In the genomic region with DNA sequence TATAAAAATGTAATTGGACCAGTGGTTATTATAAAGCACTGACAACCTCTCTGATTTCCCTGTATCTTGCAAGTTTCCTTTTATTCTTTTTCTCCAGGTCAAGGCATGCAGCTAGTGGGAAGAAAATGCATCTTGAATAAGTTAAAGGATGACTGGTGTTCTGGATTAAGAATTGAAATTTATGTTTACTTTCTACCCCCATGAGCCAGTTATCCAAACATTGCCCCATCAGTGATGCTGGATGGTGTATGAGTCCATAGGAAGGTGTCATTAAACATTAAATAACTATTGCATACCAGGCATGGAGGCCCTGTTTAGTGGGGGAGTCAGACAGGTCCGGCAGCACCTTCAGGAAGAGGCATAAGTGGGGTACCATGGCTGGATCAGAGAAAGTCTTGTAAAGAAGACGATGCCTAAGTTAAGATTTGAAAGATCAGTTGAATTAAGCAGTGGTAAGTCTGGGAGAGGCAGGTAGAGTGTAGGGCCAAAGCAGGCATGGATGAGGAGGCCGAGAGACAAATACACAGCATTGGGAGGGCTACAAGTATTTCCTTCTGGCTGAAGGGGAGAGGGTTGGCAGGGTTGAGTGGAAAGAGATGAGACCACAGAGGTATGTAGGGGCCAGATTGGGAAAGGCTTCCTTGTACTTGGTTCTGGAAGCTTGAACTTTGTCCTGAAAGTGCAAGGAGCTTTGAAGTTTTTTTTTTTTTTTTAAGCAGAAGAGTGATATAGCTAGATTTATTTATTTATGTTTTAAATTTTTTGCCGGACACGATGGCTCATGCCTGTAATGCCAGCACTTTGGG, we compare ENCODE assay signal across 15 cellular contexts. TPM values are rescaled to one million over a fixed set of nuclear protein-coding genes. Genes with fewer than 3 reads are reported as not detected.
DNase-seq lines count a peak whose midpoint lies in the region; ATAC-seq and TF ChIP-seq lines count a peak whose summit lies in the region.
"Had no signal": no experiment of that assay in that cellular context is flagged by ENCODE, and none has a peak within 500 bp of the region (broad histone marks: within the 10 kb centered on the region; RNA-seq: fewer than 3 reads in every experiment).

No MANE protein-coding gene starts in this region.

- H3K36me3 ChIP-seq in gastrocnemius medialis: no peaks in the 10 kb centered on the region
- H3K36me3 ChIP-seq in PC-3 (ENCODE audit: low read depth, low read length): peaks cover 5% of the 10 kb centered on the region; the same call in 1 of the 2 replicates
- H3K36me3 ChIP-seq: gastroesophageal sphincter, vagina had no signal

- CTCF ChIA-PET in activated CD4-positive, alpha-beta memory T cell treated with anti-CD3 and anti-CD28 coated beads, Interleukin-2, amount 10 ng/mL, durations not matched to agents 7 days and 5 days (lab: Charles Lee): interaction anchor here (1.1 to 1.9 kb wide), 3 partner anchors 9 to 248 kb away, joined by 3 to 13 read pairs (median 3); no protein-coding TSS in a partner anchor
- CTCF ChIA-PET in PC-3 (lab: Charles Lee): no interaction called here

- POLR2A ChIA-PET in activated CD4-positive, alpha-beta memory T cell treated with anti-CD3 and anti-CD28 coated beads, Interleukin-2, amount 10 ng/mL, durations not matched to agents 7 days and 5 days (lab: Charles Lee): interaction anchor here (0.7 to 10.9 kb wide), 6 partner anchors 8 to 141 kb away, joined by 3 to 109 read pairs (median 5); a partner anchor contains a TSS
- POLR2A ChIA-PET in PC-3 (lab: Charles Lee; ENCODE audit: unreplicated experiment): no interaction called here

- no peak overlapping the region for H2AFZ ChIP-seq in PC-3 (ENCODE audit: low read length)

- TF ChIP-seq CTCF in gastrocnemius medialis (IDR thresholded peaks at IDR 0.05 in 4 of 5, conservative IDR thresholded peaks at IDR 0.05 in 1 of 5) (no peak), PC-3 (conservative IDR thresholded peaks at IDR 0.05; ENCODE audit: low read depth, low read length) (no peak)

- H3K4me2 ChIP-seq in PC-3 (ENCODE audit: low read length): no peak overlapping the region

- H3K4me3 ChIP-seq in gastrocnemius medialis (no peak overlapping the region), PC-3 (ENCODE audit: low read length) (no peak overlapping the region)
- H3K4me3 ChIP-seq: gastroesophageal sphincter, vagina had no signal

- H3K9me2 ChIP-seq in PC-3 (replicated peaks; ENCODE audit: low read length): no peaks in the 10 kb centered on the region

- H3K79me2 ChIP-seq in PC-3 (ENCODE audit: low read length): peaks cover 100% of the 10 kb centered on the region

- intact Hi-C loops in activated CD4-positive, alpha-beta T cell treated with anti-CD3 and anti-CD28 coated beads, Interleukin-2, amount 10 ng/mL, durations not matched to agents 24 days and 14 days (cut with micrococcal nuclease): no loop called here
- intact Hi-C loops in gastrocnemius medialis (cut with DNase I; ENCODE audit: low total_unique reads) (no loop called here), PC-3 (cut with micrococcal nuclease) (no loop called here), head of caudate nucleus (cut with DNase I) (no loop called here)

- no peak for DNase-seq in activated CD4-positive, alpha-beta T cell treated with anti-CD3 and anti-CD28 coated beads, Interleukin-2, amount 10 ng/mL, durations not matched to agents 24 days and 14 days
- DNase-seq in activated CD4-positive, alpha-beta T cell treated with anti-CD3 and anti-CD28 coated beads, Interleukin-2, amount 50 U/mL, for 1 hour: no peak
- DNase-seq in activated CD4-positive, alpha-beta memory T cell treated with anti-CD3 and anti-CD28 coated beads, Interleukin-2, amount 10 ng/mL, durations not matched to agents 7 days and 5 days: no peak
- DNase-seq in fibroblast of peridontal ligament (ENCODE audit: extremely low read depth): peak; percentile 60
- DNase-seq in gastrocnemius medialis: no peak
- DNase-seq in DMS53 treated with DMSO at 0.1 percent for 48 hours (lab: John Stamatoyannopoulos, UW; ENCODE audit: unreplicated experiment): no peak
- DNase-seq in PC-3: no peak
- DNase-seq in head of caudate nucleus: no peak
- DNase-seq: activated CD4-positive, CD25-positive, alpha-beta regulatory T cell; cortex of kidney; DND-41; GOT3; NCI-H1436 had no signal

- H3K27me3 ChIP-seq in gastrocnemius medialis (no peaks in the 10 kb centered on the region), PC-3 (ENCODE audit: low read length) (no peaks in the 10 kb centered on the region)
- H3K27me3 ChIP-seq: gastroesophageal sphincter, vagina had no signal

- TF ChIP-seq POLR2A in gastrocnemius medialis (IDR thresholded peaks at IDR 0.05): no peak

- peak overlapping the region; percentile 65 for H3K4me3 Mint-ChIP-seq in activated CD4-positive, alpha-beta T cell treated with anti-CD3 and anti-CD28 coated beads, Interleukin-2, amount 10 ng/mL, durations not matched to agents 24 days and 14 days
- peak overlapping the region; percentile 35 for H3K4me3 Mint-ChIP-seq in activated CD4-positive, alpha-beta memory T cell treated with anti-CD3 and anti-CD28 coated beads, Interleukin-2, amount 10 ng/mL, durations not matched to agents 7 days and 5 days

- peak overlapping the region; percentile 88 for H3K27ac Mint-ChIP-seq in activated CD4-positive, alpha-beta T cell treated with anti-CD3 and anti-CD28 coated beads, Interleukin-2, amount 10 ng/mL, durations not matched to agents 24 days and 14 days
- H3K27ac Mint-ChIP-seq in activated CD4-positive, alpha-beta memory T cell treated with anti-CD3 and anti-CD28 coated beads, Interleukin-2, amount 10 ng/mL, durations not matched to agents 7 days and 5 days: peak overlapping the region; percentile 86

- no peaks in the 10 kb centered on the region for H3K9me3 Mint-ChIP-seq in activated CD4-positive, alpha-beta T cell treated with anti-CD3 and anti-CD28 coated beads, Interleukin-2, amount 10 ng/mL, durations not matched to agents 24 days and 14 days
- no peaks in the 10 kb centered on the region for H3K9me3 Mint-ChIP-seq in activated CD4-positive, alpha-beta memory T cell treated with anti-CD3 and anti-CD28 coated beads, Interleukin-2, amount 10 ng/mL, durations not matched to agents 7 days and 5 days

- no peaks in the 10 kb centered on the region for H3F3A ChIP-seq in PC-3 (ENCODE audit: low read length, unreplicated experiment)

- H3K9me3 ChIP-seq in gastrocnemius medialis (no peaks in the 10 kb centered on the region), PC-3 (ENCODE audit: low read length) (no peaks in the 10 kb centered on the region)
- H3K9me3 ChIP-seq: gastroesophageal sphincter, vagina had no signal

- no TSS peak for BruUV-seq in PC-3 (replicated peaks; lab: Mats Ljungman, UMichigan)

- H3K27ac ChIP-seq in gastrocnemius medialis: peak overlapping the region in 3 of 4 donors; percentile 7 to 41 (median 26)
- no peak overlapping the region for H3K27ac ChIP-seq in PC-3 (ENCODE audit: low read length)
- H3K27ac ChIP-seq: gastroesophageal sphincter, vagina had no signal

- in situ Hi-C loops in gastrocnemius medialis (cut with MboI; ENCODE audit: low sequenced_read_pairs in 4 of 4): loop anchor here in 3 of 4 donors (25.0 kb wide), 2 partner anchors 135 to 285 kb away; a partner anchor contains a TSS

- peaks cover 57% of the 10 kb centered on the region for H4K20me1 ChIP-seq in PC-3 (ENCODE audit: low read length)

- no peak overlapping the region for H3K9ac ChIP-seq in PC-3 (ENCODE audit: low read length)

- H3K4me1 Mint-ChIP-seq in activated CD4-positive, alpha-beta T cell treated with anti-CD3 and anti-CD28 coated beads, Interleukin-2, amount 10 ng/mL, durations not matched to agents 24 days and 14 days: peaks cover 68% of the 10 kb centered on the region
- H3K4me1 Mint-ChIP-seq in activated CD4-positive, alpha-beta memory T cell treated with anti-CD3 and anti-CD28 coated beads, Interleukin-2, amount 10 ng/mL, durations not matched to agents 7 days and 5 days: peaks cover 74% of the 10 kb centered on the region

- H3K4me1 ChIP-seq in gastrocnemius medialis (peaks cover 80 to 94% of the 10 kb centered on the region in 2 donors), PC-3 (ENCODE audit: insufficient read depth, low read length) (peaks cover 27% of the 10 kb centered on the region)

- H3K36me3 Mint-ChIP-seq in activated CD4-positive, alpha-beta T cell treated with anti-CD3 and anti-CD28 coated beads, Interleukin-2, amount 10 ng/mL, durations not matched to agents 24 days and 14 days (ENCODE audit: low read depth): peaks cover 32% of the 10 kb centered on the region
- H3K36me3 Mint-ChIP-seq in activated CD4-positive, alpha-beta memory T cell treated with anti-CD3 and anti-CD28 coated beads, Interleukin-2, amount 10 ng/mL, durations not matched to agents 7 days and 5 days (ENCODE audit: low read depth): peaks cover 41% of the 10 kb centered on the region

- H3K27me3 Mint-ChIP-seq in activated CD4-positive, alpha-beta T cell treated with anti-CD3 and anti-CD28 coated beads, Interleukin-2, amount 10 ng/mL, durations not matched to agents 24 days and 14 days: no peaks in the 10 kb centered on the region
- H3K27me3 Mint-ChIP-seq in activated CD4-positive, alpha-beta memory T cell treated with anti-CD3 and anti-CD28 coated beads, Interleukin-2, amount 10 ng/mL, durations not matched to agents 7 days and 5 days: no peaks in the 10 kb centered on the region

- ATAC-seq in gastrocnemius medialis: no peak
- no peak for ATAC-seq in PC-3
- ATAC-seq: gastroesophageal sphincter had no signal

RNA-seq across cellular contexts. Expression of a gene that starts 5.7 kb away (rescaled TPM):
- 195 and 200 TPM in 2 replicates for total RNA-seq in activated CD4-positive, alpha-beta T cell treated with anti-CD3 and anti-CD28 coated beads, Interleukin-2, amount 10 ng/mL, durations not matched to agents 24 days and 14 days
- 100 to 1,000 TPM; 156 to 157 TPM for total RNA-seq in activated CD4-positive, alpha-beta memory T cell treated with anti-CD3 and anti-CD28 coated beads, Interleukin-2, amount 10 ng/mL, durations not matched to agents 7 days and 5 days
- total RNA-seq in gastrocnemius medialis: 100 to 1,000 TPM in 1 of 4 donors, 10 to 100 TPM in 3; 44.1 to 102 (median 83.1) TPM
- 119 and 136 TPM in 2 replicates for total RNA-seq in PC-3 (2014; rRNA removed)

RNA-seq across cellular contexts. Expression of a gene that starts 20.5 kb away (rescaled TPM):
- 20.4 and 20.8 TPM in 2 replicates for total RNA-seq in activated CD4-positive, alpha-beta T cell treated with anti-CD3 and anti-CD28 coated beads, Interleukin-2, amount 10 ng/mL, durations not matched to agents 24 days and 14 days
- total RNA-seq in activated CD4-positive, alpha-beta memory T cell treated with anti-CD3 and anti-CD28 coated beads, Interleukin-2, amount 10 ng/mL, durations not matched to agents 7 days and 5 days: 10 to 100 TPM; 19.9 to 20.7 TPM
- total RNA-seq in gastrocnemius medialis: 10 to 100 TPM; 23.1 to 32.4 (median 27.2) TPM
- 13.1 and 16.0 TPM in 2 replicates for total RNA-seq in PC-3 (2014; rRNA removed)
